8 cellular contexts compared by ENCODE assay signal in genomic region chr17:19753661-19754463, GRCh38. TPM values are rescaled to one million over a fixed set of nuclear protein-coding genes. Genes with fewer than 3 reads are reported as not detected.
DNase-seq lines count a peak whose midpoint lies in the region; ATAC-seq and TF ChIP-seq lines count a peak whose summit lies in the region.

No MANE protein-coding gene starts in this region.

- TF ChIP-seq POLR2A in tibial nerve (IDR thresholded peaks at IDR 0.05), result no peak

- no peak overlapping the region for H3K27ac ChIP-seq in tibial nerve

- no peak overlapping the region for H3K4me3 ChIP-seq in tibial nerve

- TF ChIP-seq EP300 in tibial nerve (IDR thresholded peaks at IDR 0.05), result no peak

- CTCF ChIA-PET in WTC11 (lab: Charles Lee), result interaction anchor here (0.6 to 2.6 kb wide), 10 partner anchors 9 to 396 kb away, joined by 3 to 23 read pairs (median 6); partner anchors contain the start of gene B9D1

- peaks cover 2% of the 10 kb centered on the region; the same call in 1 of the 2 replicates for H3K27me3 Mint-ChIP-seq in WTC11 (ENCODE audit: low read depth)

- ATAC-seq in WTC11, result peak; percentile 65
- ATAC-seq in GM18868 (IDR thresholded peaks at IDR 0.05; ENCODE audit: unreplicated experiment), result no peak

- no peak overlapping the region for H3K27ac Mint-ChIP-seq in WTC11

- H3K9me3 Mint-ChIP-seq in WTC11, result no peaks in the 10 kb centered on the region

- peak; percentile 56 for DNase-seq in activated effector memory CD4-positive, alpha-beta T cell treated with anti-CD3 and anti-CD28 coated beads, Interleukin-2, amount 50 U/mL, for 16 hours
- no peak for DNase-seq in activated effector memory CD4-positive, alpha-beta T cell treated with Interleukin-2 at 50 U/mL for 16 hours
- DNase-seq in WTC11 (ENCODE audit: low spot score), result no peak
- peak; percentile 69 for DNase-seq in inferior parietal cortex (ENCODE audit: extremely low spot score)
- DNase-seq in tibial nerve (ENCODE audit: low spot score in 2 of 2), result no peak
- DNase-seq in T1000 (lab: John Stamatoyannopoulos, UW), result no peak
- no peak for DNase-seq in NAMALWA (ENCODE audit: low spot score)

- WGBS in tibial nerve, 2 donors, result 71 to 76% methylated on average over 12 of the region's 12 CpGs

- H3K4me1 ChIP-seq in tibial nerve, result peaks cover 0 to 17% (median 6%) of the 10 kb centered on the region in 4 donors

- POLR2A ChIA-PET in WTC11 (lab: Charles Lee), result no interaction called here

- no peaks in the 10 kb centered on the region for H3K27me3 ChIP-seq in tibial nerve

- H3K36me3 ChIP-seq in tibial nerve, result no peaks in the 10 kb centered on the region

- TF ChIP-seq CTCF in WTC11 (IDR thresholded peaks at IDR 0.05) (no peak), tibial nerve (IDR thresholded peaks at IDR 0.05) (peak in 4 of 5 experiments; percentile 29 to 43 (median 32))

- no peak overlapping the region for H3K4me3 Mint-ChIP-seq in WTC11

- H3K36me3 Mint-ChIP-seq in WTC11, result no peaks in the 10 kb centered on the region

- peaks cover 6% of the 10 kb centered on the region for H3K4me1 Mint-ChIP-seq in WTC11

- no peaks in the 10 kb centered on the region for H3K9me3 ChIP-seq in tibial nerve

TF ChIP-seq in WTC11, 78 proteins besides CTCF, POLR2A, EP300 and RAD21:
- no peak for TF ChIP-seq ZNF281 (CRISPR knock-in tag; IDR thresholded peaks at IDR 0.05)
- TF ChIP-seq MXD4 (CRISPR knock-in tag; IDR thresholded peaks at IDR 0.05; ENCODE audit: borderline replicate concordance), result no peak
- TF ChIP-seq ETV6 (CRISPR knock-in tag; IDR thresholded peaks at IDR 0.05), result no peak
- TF ChIP-seq ZBTB43 (CRISPR knock-in tag; IDR thresholded peaks at IDR 0.05), result no peak
- no peak for TF ChIP-seq ARID4B (CRISPR knock-in tag; IDR thresholded peaks at IDR 0.05; ENCODE audit: borderline replicate concordance)
- TF ChIP-seq ELF4 (CRISPR knock-in tag; IDR thresholded peaks at IDR 0.05; ENCODE audit: low read depth), result no peak
- no peak for TF ChIP-seq NR1H2 (CRISPR knock-in tag; IDR thresholded peaks at IDR 0.05)
- TF ChIP-seq ZNF416 (CRISPR knock-in tag; IDR thresholded peaks at IDR 0.05), result no peak
- no peak for TF ChIP-seq E2F4 (CRISPR knock-in tag; IDR thresholded peaks at IDR 0.05; ENCODE audit: borderline replicate concordance, low read depth)
- TF ChIP-seq ZNF138 (CRISPR knock-in tag; conservative IDR thresholded peaks at IDR 0.05), result no peak
- TF ChIP-seq IRF2 (CRISPR knock-in tag; IDR thresholded peaks at IDR 0.05; ENCODE audit: borderline replicate concordance, low read depth), result no peak
- TF ChIP-seq ZNF423 (CRISPR knock-in tag; IDR thresholded peaks at IDR 0.05), result no peak
- no peak for TF ChIP-seq FOXJ3 (CRISPR knock-in tag; IDR thresholded peaks at IDR 0.05; ENCODE audit: borderline replicate concordance)
- TF ChIP-seq SMAD4 (CRISPR knock-in tag; IDR thresholded peaks at IDR 0.05), result no peak
- TF ChIP-seq MAX (CRISPR knock-in tag; IDR thresholded peaks at IDR 0.05), result no peak
- TF ChIP-seq TEAD4 (CRISPR knock-in tag; IDR thresholded peaks at IDR 0.05), result no peak
- TF ChIP-seq EMX1 (CRISPR knock-in tag; IDR thresholded peaks at IDR 0.05), result no peak
- TF ChIP-seq SOX15 (CRISPR knock-in tag; IDR thresholded peaks at IDR 0.05), result no peak
- no peak for TF ChIP-seq PREB (CRISPR knock-in tag; IDR thresholded peaks at IDR 0.05; ENCODE audit: borderline replicate concordance)
- no peak for TF ChIP-seq IRF1 (CRISPR knock-in tag; IDR thresholded peaks at IDR 0.05)

RNA-seq across cellular contexts. Expression of gene ALDH3A1, which starts 5.8 kb away (rescaled TPM):
- total RNA-seq in WTC11 (2021) (0.35 to 1.1 TPM (median 0.53 TPM) in 3 replicates), tibial nerve (1 to 10 TPM in 2 of 4 donors, under 1 TPM in 1, not detected in 1; 0.21 to 2.1 (median 1.7) TPM)

RNA-seq across cellular contexts. Expression of gene SLC47A2, which starts 37.5 kb away (rescaled TPM):
- not detected in 3 replicates for total RNA-seq in WTC11 (2021)
- total RNA-seq in tibial nerve, result not detected

Comparison
In these comparisons a context has a peak if more than half of its experiments do, and no peak if none do; other contexts are left out.
1. DNase-seq: peak in activated effector memory CD4-positive, alpha-beta T cell treated with anti-CD3 and anti-CD28 coated beads, Interleukin-2, amount 50 U/mL, for 16 hours (single experiment) and inferior parietal cortex (single experiment); none in activated effector memory CD4-positive, alpha-beta T cell treated with Interleukin-2 at 50 U/mL for 16 hours (single experiment), WTC11 (single experiment), tibial nerve (0 of 2), T1000 (single experiment) and NAMALWA (single experiment).